16 cellular contexts compared by ENCODE assay signal in genomic region chr1:31792541-31792940, GRCh38. TPM values are rescaled to one million over a fixed set of nuclear protein-coding genes. Genes with fewer than 3 reads are reported as not detected.
DNase-seq lines count a peak whose midpoint lies in the region; ATAC-seq and TF ChIP-seq lines count a peak whose summit lies in the region.
"Had no signal": no experiment of that assay in that cellular context is flagged by ENCODE, and none has a peak within 500 bp of the region (broad histone marks: within the 10 kb centered on the region; RNA-seq: fewer than 3 reads in every experiment).

No MANE protein-coding gene starts in this region.

- CTCF ChIA-PET in HEK293T (lab: Yijun Ruan, JAX), result no interaction called here

- H3K9me3 ChIP-seq in Peyer's patch (no peaks in the 10 kb centered on the region), sigmoid colon (no peaks in the 10 kb centered on the region)

- H3K27me3 ChIP-seq in Peyer's patch (no peaks in the 10 kb centered on the region), sigmoid colon (no peaks in the 10 kb centered on the region)

- H3K4me1 ChIP-seq in Peyer's patch, result peaks cover 0 to 9% (median 2%) of the 10 kb centered on the region in 4 donors
- H3K4me1 ChIP-seq in sigmoid colon, result peaks cover 0 to 9% (median 4%) of the 10 kb centered on the region in 4 donors

- H3K27ac ChIP-seq in Peyer's patch, result no peak overlapping the region
- no peak overlapping the region for H3K27ac ChIP-seq in sigmoid colon
- H3K27ac ChIP-seq: C4-2B had no signal

- no peak for ATAC-seq in GM19397 (IDR thresholded peaks at IDR 0.05; ENCODE audit: unreplicated experiment)

- intact Hi-C loops in sigmoid colon (cut with DNase I), result no loop called here

- TF ChIP-seq CTCF in Peyer's patch (IDR thresholded peaks at IDR 0.05) (no peak), sigmoid colon (IDR thresholded peaks at IDR 0.05) (no peak)

- TF ChIP-seq POLR2A in Peyer's patch (IDR thresholded peaks at IDR 0.05) (no peak), sigmoid colon (IDR thresholded peaks at IDR 0.05) (no peak)

- H3K36me3 ChIP-seq in Peyer's patch (no peaks in the 10 kb centered on the region), sigmoid colon (no peaks in the 10 kb centered on the region)

- POLR2A ChIA-PET in HEK293T (lab: Yijun Ruan, JAX), result no interaction called here

- H3K4me3 ChIP-seq in Peyer's patch, result no peak overlapping the region
- H3K4me3 ChIP-seq in sigmoid colon, result no peak overlapping the region

- whole genome bisulfite sequencing in sigmoid colon, 2 donors, result 88 to 94% methylated on average over 4 of the region's 4 CpGs

- DNase-seq in activated effector memory CD4-positive, alpha-beta T cell treated with anti-CD3 and anti-CD28 coated beads, Interleukin-2, amount 50 U/mL, for 16 hours, result peak; percentile 30
- DNase-seq in activated effector memory CD4-positive, alpha-beta T cell treated with Interleukin-2 at 50 U/mL for 16 hours, result no peak
- DNase-seq in Peyer's patch (peak in 2 of 3 donors; percentile 31 to 42), islet precursor cell (peak; percentile 38), sigmoid colon (peak; percentile 47), NOMO-1 (lab: John Stamatoyannopoulos, UW; ENCODE audit: unreplicated experiment in 2 of 2) (no peak), HEK293T (ENCODE audit: extremely low spot score) (no peak)
- DNase-seq: DMS79 treated with DMSO at 0.1 percent for 48 hours, HCEC 1CT, Karpas-422, MM.1S, NCI-H1105, NCI-H187, NCI-H446 had no signal

- TF ChIP-seq EP300 in sigmoid colon (IDR thresholded peaks at IDR 0.05), result no peak

TF ChIP-seq in HEK293T, 16 proteins besides CTCF, POLR2A, EP300 and RAD21:
- no peak for TF ChIP-seq ARNT (IDR thresholded peaks at IDR 0.05)
- TF ChIP-seq FOXA1 (IDR thresholded peaks at IDR 0.05), result no peak
- no peak for TF ChIP-seq BHLHE40 (IDR thresholded peaks at IDR 0.05; ENCODE audit: borderline replicate concordance)

RNA-seq across cellular contexts. Expression of gene SPOCD1, which starts 23.3 kb away (rescaled TPM):
- total RNA-seq in Peyer's patch (1 to 10 TPM in 1 of 4 donors, under 1 TPM in 1, not detected in 2; 0.80 to 3.3 TPM), sigmoid colon (under 1 TPM in 2 of 4 donors, not detected in 2; 0.14 to 0.55 TPM)
- polyA plus RNA-seq in sigmoid colon, result under 1 TPM in 1 of 3 donors, not detected in 2; 0.70 TPM

RNA-seq across cellular contexts. Expression of gene ADGRB2, which starts 28.4 kb away (rescaled TPM):
- total RNA-seq in Peyer's patch (10 to 100 TPM in 3 of 4 donors, 1 to 10 TPM in 1; 3.3 to 39.1 (median 17.2) TPM), sigmoid colon (1 to 10 TPM; 1.4 to 3.9 (median 1.5) TPM)
- 1 to 10 TPM in 1 of 3 donors, not detected in 2; 1.3 TPM for polyA plus RNA-seq in sigmoid colon

Comparison
In these comparisons a context has a peak if more than half of its experiments do, and no peak if none do; other contexts are left out.
1. DNase-seq: peak in activated effector memory CD4-positive, alpha-beta T cell treated with anti-CD3 and anti-CD28 coated beads, Interleukin-2, amount 50 U/mL, for 16 hours (single experiment), Peyer's patch (2 of 3), islet precursor cell (single experiment) and sigmoid colon (single experiment); none in activated effector memory CD4-positive, alpha-beta T cell treated with Interleukin-2 at 50 U/mL for 16 hours (single experiment), NOMO-1 (0 of 2) and HEK293T (single experiment).